Comparison of ENCODE assay signal across 14 cellular contexts in genomic region chr17:2207815-2208515, GRCh38.
DNase-seq lines count a peak whose midpoint lies in the region; ATAC-seq and TF ChIP-seq lines count a peak whose summit lies in the region.
"Had no signal": no experiment of that assay in that cellular context is flagged by ENCODE, and none has a peak within 500 bp of the region (broad histone marks: within the 10 kb centered on the region; RNA-seq: fewer than 3 reads in every experiment).

No MANE protein-coding gene starts in this region.

- TF ChIP-seq POLR2A in gastroesophageal sphincter (IDR thresholded peaks at IDR 0.05) (no peak), gastrocnemius medialis (IDR thresholded peaks at IDR 0.05) (no peak)

- H3K9me2 ChIP-seq in GM23338 (ENCODE audit: insufficient read depth) (no peaks in the 10 kb centered on the region), PC-9 (ENCODE audit: insufficient read depth) (no peaks in the 10 kb centered on the region)

- H3K23ac ChIP-seq in trophoblast cell (ENCODE audit: low read length), result no peak overlapping the region

- in situ Hi-C loops in gastrocnemius medialis (cut with MboI; ENCODE audit: low sequenced_read_pairs in 4 of 4), result no loop called here

- no peak overlapping the region for H2AK5ac ChIP-seq in trophoblast cell (ENCODE audit: low read length)

- no TSS peak for BruUV-seq in PC-9 (replicated peaks; lab: Mats Ljungman, UMichigan)

- no peak overlapping the region for H3K14ac ChIP-seq in trophoblast cell (ENCODE audit: low read length)

- peaks cover 2% of the 10 kb centered on the region for H3K27me3 Mint-ChIP-seq in GM23338 (ENCODE audit: insufficient read depth, low read depth, poor library complexity)
- H3K27me3 Mint-ChIP-seq: activated CD8-positive, alpha-beta T cell treated with anti-CD3 and anti-CD28 coated beads for 36 hours had no signal

- H3K4ac ChIP-seq in trophoblast cell (ENCODE audit: low read depth, low read length), result no peak overlapping the region

- no peaks in the 10 kb centered on the region for H3K9me3 ChIP-seq in SJSA1 (replicated peaks)
- no peaks in the 10 kb centered on the region for H3K9me3 ChIP-seq in gastroesophageal sphincter
- no peaks in the 10 kb centered on the region for H3K9me3 ChIP-seq in gastrocnemius medialis
- no peaks in the 10 kb centered on the region for H3K9me3 ChIP-seq in PC-9 (ENCODE audit: insufficient read depth, low read depth)
- H3K9me3 ChIP-seq in trophoblast cell (ENCODE audit: insufficient read depth, low read depth, low read length), result no peaks in the 10 kb centered on the region

- H3K27me3 ChIP-seq in GM23338 (ENCODE audit: insufficient read depth) (no peaks in the 10 kb centered on the region), SJSA1 (replicated peaks) (no peaks in the 10 kb centered on the region), gastroesophageal sphincter (no peaks in the 10 kb centered on the region), gastrocnemius medialis (no peaks in the 10 kb centered on the region), PC-9 (ENCODE audit: insufficient read depth, low read depth) (no peaks in the 10 kb centered on the region), trophoblast cell (ENCODE audit: insufficient read depth, low read length) (no peaks in the 10 kb centered on the region)

- TF ChIP-seq CTCF in GM23338 (conservative IDR thresholded peaks at IDR 0.05; ENCODE audit: low read depth in 2 of 2) (no peak), gastroesophageal sphincter (IDR thresholded peaks at IDR 0.05) (no peak), gastrocnemius medialis (IDR thresholded peaks at IDR 0.05 in 4 of 5, conservative IDR thresholded peaks at IDR 0.05 in 1 of 5) (no peak), PC-9 (conservative IDR thresholded peaks at IDR 0.05) (no peak)

- H3K4me2 ChIP-seq in GM23338 (no peak overlapping the region), PC-9 (no peak overlapping the region), trophoblast cell (ENCODE audit: low read length) (no peak overlapping the region)

- TF ChIP-seq EP300 in gastroesophageal sphincter (IDR thresholded peaks at IDR 0.05), result no peak

- ATAC-seq in GM23338 (no peak), gastroesophageal sphincter (no peak), gastrocnemius medialis (peak; percentile 59 to 64)
- ATAC-seq: activated CD8-positive, alpha-beta T cell treated with anti-CD3 and anti-CD28 coated beads for 36 hours had no signal

- no peak for DNase-seq in GM23338 (ENCODE audit: low spot score)
- DNase-seq in SJSA1 (ENCODE audit: low read depth in 1 of 2, low spot score in 2 of 2), result peak; percentile 74 to 85
- DNase-seq in gastrocnemius medialis, result peak in 1 of 2 donors; percentile 33
- DNase-seq in activated effector memory CD4-positive, alpha-beta T cell treated with anti-CD3 and anti-CD28 coated beads, Interleukin-2, amount 50 U/mL, for 16 hours, result no peak
- DNase-seq in central memory CD4-positive, alpha-beta T cell, result no peak
- DNase-seq in PC-9, result no peak
- DNase-seq in trophoblast cell, result no peak
- DNase-seq: activated CD8-positive, alpha-beta T cell treated with anti-CD3 and anti-CD28 coated beads for 36 hours; DMS 273 treated with DMSO at 0.1 percent for 48 hours; head of caudate nucleus; NCI-H446 treated with DMSO at 0.1 percent for 48 hours had no signal

- H3K36me3 Mint-ChIP-seq in GM23338 (ENCODE audit: low read depth), result no peaks in the 10 kb centered on the region

- H3K79me2 ChIP-seq in GM23338 (replicated peaks; ENCODE audit: insufficient read depth) (no peaks in the 10 kb centered on the region; the same call in 1 of the 2 replicates), PC-9 (ENCODE audit: low read depth) (no peaks in the 10 kb centered on the region), trophoblast cell (ENCODE audit: control insufficient read depth, insufficient read depth, low read length, poor library complexity) (no peaks in the 10 kb centered on the region)

- peaks cover 4% of the 10 kb centered on the region; the same call in 2 of the 3 replicates for H3K4me1 Mint-ChIP-seq in GM23338

- no peaks in the 10 kb centered on the region for H3K36me3 ChIP-seq in GM23338 (ENCODE audit: insufficient read depth)
- H3K36me3 ChIP-seq in SJSA1, result peaks cover 17% of the 10 kb centered on the region
- no peaks in the 10 kb centered on the region for H3K36me3 ChIP-seq in gastroesophageal sphincter
- no peaks in the 10 kb centered on the region for H3K36me3 ChIP-seq in gastrocnemius medialis
- H3K36me3 ChIP-seq in PC-9 (ENCODE audit: low read depth), result 0 out of 2 replicates have a peak, but pooled peaks cover 8% of the 10 kb centered on the region
- peaks cover 2% of the 10 kb centered on the region in 2 experiments for H3K36me3 ChIP-seq in trophoblast cell (ENCODE audit: control insufficient read depth in 1 of 2, insufficient read depth in 2 of 2, low read length in 2 of 2)

- H3K4me3 ChIP-seq in GM23338 (no peak overlapping the region), SJSA1 (no peak overlapping the region), gastroesophageal sphincter (no peak overlapping the region), gastrocnemius medialis (no peak overlapping the region), PC-9 (no peak overlapping the region), trophoblast cell (ENCODE audit: low read depth, low read length) (no peak overlapping the region)

- no peak overlapping the region for H3K27ac Mint-ChIP-seq in GM23338
- H3K27ac Mint-ChIP-seq: activated CD8-positive, alpha-beta T cell treated with anti-CD3 and anti-CD28 coated beads for 36 hours had no signal

- H3K9ac ChIP-seq in trophoblast cell (ENCODE audit: low read length), result no peak overlapping the region
- H3K9ac ChIP-seq: parathyroid adenoma had no signal

- H4K91ac ChIP-seq in trophoblast cell (ENCODE audit: low read depth, low read length), result no peak overlapping the region

- intact Hi-C loops in gastrocnemius medialis (cut with DNase I; ENCODE audit: low total_unique reads), result loop anchor here (2.0 kb wide), 1 partner anchor 37 kb away; no protein-coding TSS in a partner anchor
- intact Hi-C loops in PC-9 (cut with micrococcal nuclease; ENCODE audit: unreplicated experiment), result no loop called here

- no peak overlapping the region for H3K18ac ChIP-seq in trophoblast cell (ENCODE audit: low read length)

- H3K9me3 Mint-ChIP-seq in GM23338, result no peaks in the 10 kb centered on the region
- H3K9me3 Mint-ChIP-seq: activated CD8-positive, alpha-beta T cell treated with anti-CD3 and anti-CD28 coated beads for 36 hours had no signal

- POLR2A ChIA-PET in PC-9 (lab: Charles Lee; ENCODE audit: unreplicated experiment), result no interaction called here

- CTCF ChIA-PET in PC-9 (lab: Charles Lee), result no interaction called here

- H3K4me3 Mint-ChIP-seq in GM23338, result no peak overlapping the region
- H3K4me3 Mint-ChIP-seq: activated CD8-positive, alpha-beta T cell treated with anti-CD3 and anti-CD28 coated beads for 36 hours had no signal

- H2AFZ ChIP-seq in GM23338 (no peak overlapping the region), PC-9 (no peak overlapping the region), trophoblast cell (ENCODE audit: insufficient read depth, low read length, poor library complexity) (no peak overlapping the region)
- H2AFZ ChIP-seq: parathyroid adenoma had no signal

- no peak overlapping the region for H4K12ac ChIP-seq in trophoblast cell (ENCODE audit: low read depth, low read length)

- no peak overlapping the region for H2BK5ac ChIP-seq in trophoblast cell (ENCODE audit: low read depth, low read length, poor library complexity)

- H3F3A ChIP-seq in GM23338 (replicated peaks; ENCODE audit: low read depth), result no peaks in the 10 kb centered on the region
- no peaks in the 10 kb centered on the region for H3F3A ChIP-seq in PC-9 (ENCODE audit: insufficient read depth, low read depth)

- H3K4me1 ChIP-seq in GM23338 (ENCODE audit: insufficient read depth), result no peaks in the 10 kb centered on the region
- H3K4me1 ChIP-seq in SJSA1 (replicated peaks), result peaks cover 27% of the 10 kb centered on the region
- peaks cover 5 to 57% (median 11%) of the 10 kb centered on the region in 3 donors for H3K4me1 ChIP-seq in gastroesophageal sphincter
- H3K4me1 ChIP-seq in gastrocnemius medialis, result peaks cover 43 to 52% of the 10 kb centered on the region in 2 donors
- peaks cover 6% of the 10 kb centered on the region for H3K4me1 ChIP-seq in PC-9 (replicated peaks; ENCODE audit: insufficient read depth)
- peaks cover 4 to 6% of the 10 kb centered on the region in 2 experiments for H3K4me1 ChIP-seq in trophoblast cell (ENCODE audit: control insufficient read depth in 1 of 2, insufficient read depth in 2 of 2, low read length in 2 of 2)
- H3K4me1 ChIP-seq: parathyroid adenoma had no signal

- no peak overlapping the region for H4K8ac ChIP-seq in trophoblast cell (ENCODE audit: low read depth, low read length)

- H2BK12ac ChIP-seq in trophoblast cell (ENCODE audit: low read length), result no peak overlapping the region

- H2BK120ac ChIP-seq in trophoblast cell (ENCODE audit: insufficient read depth, low read length, poor library complexity), result no peak overlapping the region

- 60 to 81% methylated on average over 4 to 6 of the region's 12 CpGs for WGBS in gastroesophageal sphincter (ENCODE audit: low coverage in 1 of 2), 2 donors
- WGBS in trophoblast cell (ENCODE audit: extremely low coverage, insufficient coverage, insufficient read length), result no CpG with 5 or more reads among the region's 12 CpGs

- H4K20me1 ChIP-seq in GM23338 (replicated peaks; ENCODE audit: insufficient read depth) (no peaks in the 10 kb centered on the region; the same call in 1 of the 2 replicates), PC-9 (ENCODE audit: insufficient read depth) (no peaks in the 10 kb centered on the region)

- H3K79me1 ChIP-seq in trophoblast cell (ENCODE audit: low read length), result no peaks in the 10 kb centered on the region

- H3K27ac ChIP-seq in GM23338 (ENCODE audit: low read depth) (0 out of 2 replicates have a peak overlapping the region, but pooled peaks have one; percentile 5), SJSA1 (peak overlapping the region; percentile 32; the same call in 1 of the 2 replicates), gastroesophageal sphincter (peak overlapping the region; percentile 17 to 55 (median 42)), gastrocnemius medialis (peak overlapping the region; percentile 3 to 97 (median 62)), PC-9 (no peak overlapping the region), trophoblast cell (ENCODE audit: low read depth, low read length) (no peak overlapping the region)
- H3K27ac ChIP-seq: HL-60, parathyroid adenoma had no signal

Comparison
In these comparisons a context has a peak if more than half of its experiments do, and no peak if none do; other contexts are left out.
1. ATAC-seq: peak in gastrocnemius medialis (2 of 2); none in GM23338 (single experiment) and gastroesophageal sphincter (single experiment).
2. DNase-seq: peak in SJSA1 (2 of 2); none in GM23338 (single experiment), activated effector memory CD4-positive, alpha-beta T cell treated with anti-CD3 and anti-CD28 coated beads, Interleukin-2, amount 50 U/mL, for 16 hours (single experiment), central memory CD4-positive, alpha-beta T cell (single experiment), PC-9 (0 of 2) and trophoblast cell (0 of 2).
3. H3K27ac ChIP-seq: peak in GM23338 (single experiment), SJSA1 (single experiment), gastroesophageal sphincter (4 of 4) and gastrocnemius medialis (4 of 4); none in PC-9 (single experiment) and trophoblast cell (single experiment).